In the genomic region with DNA sequence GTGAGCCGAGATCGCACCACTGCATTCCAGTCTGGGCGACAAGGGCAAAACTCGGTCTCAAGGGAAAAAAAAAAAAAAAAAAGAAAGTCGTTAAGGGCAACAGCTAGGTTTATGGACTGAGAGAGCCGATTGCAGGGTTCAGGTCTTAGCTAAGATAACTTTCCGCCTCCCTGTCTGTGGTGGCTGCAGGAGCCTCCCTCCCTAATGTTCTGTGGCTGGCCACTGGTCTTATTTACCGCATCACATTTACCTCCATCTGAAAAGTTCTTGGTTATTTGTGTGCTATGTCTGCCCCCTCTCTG, we compare ENCODE assay signal across 1 cellular context.
TF ChIP-seq lines count a peak whose summit lies in the region.

No MANE protein-coding gene starts in this region.

TF ChIP-seq in HepG2, 621 proteins besides CTCF, POLR2A, EP300 and RAD21:
- TF ChIP-seq LCORL (IDR thresholded peaks at IDR 0.05) (no peak), LCORL (CRISPR knock-in tag; IDR thresholded peaks at IDR 0.05) (0 out of 2 replicates have a peak, but pooled peaks have one; percentile 12), NFYC (CRISPR knock-in tag; IDR thresholded peaks at IDR 0.05) (no peak), MTA1 (CRISPR knock-in tag; IDR thresholded peaks at IDR 0.05; ENCODE audit: borderline replicate concordance) (0 out of 2 replicates have a peak, but pooled peaks have one; percentile 12), ZBTB38 (CRISPR knock-in tag; IDR thresholded peaks at IDR 0.05) (peak; percentile 7; the same call in 1 of the 2 replicates)
- TF ChIP-seq, protein P1, sequence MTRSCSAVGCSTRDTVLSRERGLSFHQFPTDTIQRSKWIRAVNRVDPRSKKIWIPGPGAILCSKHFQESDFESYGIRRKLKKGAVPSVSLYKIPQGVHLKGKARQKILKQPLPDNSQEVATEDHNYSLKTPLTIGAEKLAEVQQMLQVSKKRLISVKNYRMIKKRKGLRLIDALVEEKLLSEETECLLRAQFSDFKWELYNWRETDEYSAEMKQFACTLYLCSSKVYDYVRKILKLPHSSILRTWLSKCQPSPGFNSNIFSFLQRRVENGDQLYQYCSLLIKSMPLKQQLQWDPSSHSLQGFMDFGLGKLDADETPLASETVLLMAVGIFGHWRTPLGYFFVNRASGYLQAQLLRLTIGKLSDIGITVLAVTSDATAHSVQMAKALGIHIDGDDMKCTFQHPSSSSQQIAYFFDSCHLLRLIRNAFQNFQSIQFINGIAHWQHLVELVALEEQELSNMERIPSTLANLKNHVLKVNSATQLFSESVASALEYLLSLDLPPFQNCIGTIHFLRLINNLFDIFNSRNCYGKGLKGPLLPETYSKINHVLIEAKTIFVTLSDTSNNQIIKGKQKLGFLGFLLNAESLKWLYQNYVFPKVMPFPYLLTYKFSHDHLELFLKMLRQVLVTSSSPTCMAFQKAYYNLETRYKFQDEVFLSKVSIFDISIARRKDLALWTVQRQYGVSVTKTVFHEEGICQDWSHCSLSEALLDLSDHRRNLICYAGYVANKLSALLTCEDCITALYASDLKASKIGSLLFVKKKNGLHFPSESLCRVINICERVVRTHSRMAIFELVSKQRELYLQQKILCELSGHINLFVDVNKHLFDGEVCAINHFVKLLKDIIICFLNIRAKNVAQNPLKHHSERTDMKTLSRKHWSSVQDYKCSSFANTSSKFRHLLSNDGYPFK (CRISPR knock-in tag; IDR thresholded peaks at IDR 0.05; ENCODE audit: borderline replicate concordance) = 0 out of 2 replicates have a peak, but pooled peaks have one; percentile 12
- TF ChIP-seq, protein P2, sequence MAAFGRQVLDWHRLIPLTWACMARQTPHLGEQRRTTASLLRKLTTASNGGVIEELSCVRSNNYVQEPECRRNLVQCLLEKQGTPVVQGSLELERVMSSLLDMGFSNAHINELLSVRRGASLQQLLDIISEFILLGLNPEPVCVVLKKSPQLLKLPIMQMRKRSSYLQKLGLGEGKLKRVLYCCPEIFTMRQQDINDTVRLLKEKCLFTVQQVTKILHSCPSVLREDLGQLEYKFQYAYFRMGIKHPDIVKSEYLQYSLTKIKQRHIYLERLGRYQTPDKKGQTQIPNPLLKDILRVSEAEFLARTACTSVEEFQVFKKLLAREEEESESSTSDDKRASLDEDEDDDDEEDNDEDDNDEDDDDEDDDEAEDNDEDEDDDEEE (CRISPR knock-in tag; IDR thresholded peaks at IDR 0.05) = peak; percentile 59; the same call in 1 of the 2 replicates
TF ChIP-seq in HepG2: peak in this region for 5.
